14 cellular contexts compared by ENCODE assay signal in genomic region chr18:62018034-62018760, GRCh38.
DNase-seq lines count a peak whose midpoint lies in the region; ATAC-seq, FAIRE-seq and TF ChIP-seq lines count a peak whose summit lies in the region.
"Had no signal": no experiment of that assay in that cellular context is flagged by ENCODE, and none has a peak within 500 bp of the region (broad histone marks: within the 10 kb centered on the region; RNA-seq: fewer than 3 reads in every experiment).

No MANE protein-coding gene starts in this region.

- no peak for TF ChIP-seq RAD21 in H1 (IDR thresholded peaks at IDR 0.05 in 1 of 2, conservative IDR thresholded peaks at IDR 0.05 in 1 of 2; ENCODE audit: low read depth in 2 of 2, low read length in 2 of 2)

- no peaks in the 10 kb centered on the region for H3K9me3 ChIP-seq in H1 (ENCODE audit: insufficient read depth in 2 of 2, low read depth in 1 of 2, low read length in 1 of 2)
- H3K9me3 ChIP-seq in lower lobe of right lung: no peaks in the 10 kb centered on the region
- H3K9me3 ChIP-seq in thyroid gland: no peaks in the 10 kb centered on the region

- H2AK5ac ChIP-seq in H1 (ENCODE audit: low read depth, low read length): no peak overlapping the region

- no peak overlapping the region for H3K4me2 ChIP-seq in H1 (ENCODE audit: insufficient read depth in 1 of 2, low read depth in 2 of 2, low read length in 2 of 2)

- H2BK20ac ChIP-seq in H1 (ENCODE audit: low read length): no peak overlapping the region

- no peak for TF ChIP-seq EP300 in H1 (IDR thresholded peaks at IDR 0.05; ENCODE audit: borderline replicate concordance in 1 of 2, low read depth in 2 of 2, low read length in 2 of 2)

- H3K27me3 ChIP-seq in H1 (replicated peaks in 1 of 4; ENCODE audit: control insufficient read depth in 3 of 4, extremely low read depth in 1 of 4, insufficient read depth in 3 of 4, low read length in 3 of 4) (no peaks in the 10 kb centered on the region), lower lobe of right lung (ENCODE audit: low read depth) (no peaks in the 10 kb centered on the region), thyroid gland (no peaks in the 10 kb centered on the region)

- no peaks in the 10 kb centered on the region for H3K79me2 ChIP-seq in H1 (ENCODE audit: control insufficient read depth in 1 of 2, insufficient read depth in 2 of 2, low read length in 2 of 2)

- peak overlapping the region; percentile 81 for H3K27ac Mint-ChIP-seq in HFFc6
- H3K27ac Mint-ChIP-seq in natural killer cell: no peak overlapping the region
- no peak overlapping the region for H3K27ac Mint-ChIP-seq in natural killer cell treated with Interleukin-12 subunit alpha and Interleukin-12 subunit beta and Interleukin-15 and Interleukin-18, amount 100 ng/mL, for 72 hours
- H3K27ac Mint-ChIP-seq: activated naive CD8-positive, alpha-beta T cell had no signal

- no peak overlapping the region for H3K14ac ChIP-seq in H1 (ENCODE audit: insufficient read length)

- no peaks in the 10 kb centered on the region for H3K9me3 Mint-ChIP-seq in HFFc6
- no peaks in the 10 kb centered on the region for H3K9me3 Mint-ChIP-seq in natural killer cell
- no peaks in the 10 kb centered on the region for H3K9me3 Mint-ChIP-seq in natural killer cell treated with Interleukin-12 subunit alpha and Interleukin-12 subunit beta and Interleukin-15 and Interleukin-18, amount 100 ng/mL, for 72 hours

- CTCF ChIA-PET in H1 (lab: Charles Lee; ENCODE audit: partially characterized antibody): interaction anchor here (0.7 to 1.2 kb wide), 2 partner anchors 15 to 141 kb away, joined by 3 read pairs; no protein-coding TSS in a partner anchor

- H3K36me3 ChIP-seq in H1 (ENCODE audit: control insufficient read depth in 2 of 4, insufficient read depth in 4 of 4, low read length in 3 of 4) (no peaks in the 10 kb centered on the region), lower lobe of right lung (no peaks in the 10 kb centered on the region), thyroid gland (no peaks in the 10 kb centered on the region)

- H3K4me1 Mint-ChIP-seq in HFFc6 (ENCODE audit: low read depth) (peaks cover 32% of the 10 kb centered on the region), natural killer cell (peaks cover 0 to 5% of the 10 kb centered on the region in 2 donors)
- H3K4me1 Mint-ChIP-seq in natural killer cell treated with Interleukin-12 subunit alpha and Interleukin-12 subunit beta and Interleukin-15 and Interleukin-18, amount 100 ng/mL, for 72 hours (ENCODE audit: low read depth in 2 of 2): peaks cover 0 to 3% of the 10 kb centered on the region in 2 donors

- H3K27me3 Mint-ChIP-seq in HFFc6 (ENCODE audit: insufficient read depth) (no peaks in the 10 kb centered on the region), natural killer cell (ENCODE audit: low read depth in 2 of 2) (peaks cover 3 to 7% of the 10 kb centered on the region in 2 donors)
- peaks cover 2 to 13% of the 10 kb centered on the region in 2 donors for H3K27me3 Mint-ChIP-seq in natural killer cell treated with Interleukin-12 subunit alpha and Interleukin-12 subunit beta and Interleukin-15 and Interleukin-18, amount 100 ng/mL, for 72 hours

- TF ChIP-seq POLR2A in H1 (IDR thresholded peaks at IDR 0.05; ENCODE audit: control extremely low read depth in 1 of 2, low read depth in 2 of 2, low read length in 2 of 2): no peak
- no peak for TF ChIP-seq POLR2A in thyroid gland (IDR thresholded peaks at IDR 0.05)

- no peaks in the 10 kb centered on the region for H4K20me1 ChIP-seq in H1 (replicated peaks in 1 of 2; ENCODE audit: control insufficient read depth in 1 of 2, insufficient read depth in 2 of 2, low read length in 2 of 2)

- TF ChIP-seq CTCF in HFFc6 (IDR thresholded peaks at IDR 0.05) (no peak), H1 (IDR thresholded peaks at IDR 0.05; ENCODE audit: control extremely low read depth in 1 of 3, insufficient read depth in 1 of 3, low read depth in 1 of 3, low read length in 3 of 3) (no peak), lower lobe of right lung (IDR thresholded peaks at IDR 0.05) (no peak), thyroid gland (IDR thresholded peaks at IDR 0.05) (no peak), natural killer cell (IDR thresholded peaks at IDR 0.05) (no peak)

- no peak overlapping the region for H3K56ac ChIP-seq in H1 (replicated peaks; ENCODE audit: insufficient read length, low read depth, low read length)

- peak overlapping the region; percentile 18 for H3K4me3 Mint-ChIP-seq in HFFc6
- no peak overlapping the region for H3K4me3 Mint-ChIP-seq in natural killer cell
- H3K4me3 Mint-ChIP-seq in natural killer cell treated with Interleukin-12 subunit alpha and Interleukin-12 subunit beta and Interleukin-15 and Interleukin-18, amount 100 ng/mL, for 72 hours: no peak overlapping the region
- H3K4me3 Mint-ChIP-seq: activated naive CD8-positive, alpha-beta T cell had no signal

- H3K18ac ChIP-seq in H1 (ENCODE audit: extremely low read depth, low read length): no peak overlapping the region

- H3K4me3 ChIP-seq in H1 (ENCODE audit: extremely low read depth in 1 of 4, insufficient read depth in 2 of 4, low read depth in 3 of 4, low read length in 4 of 4): no peak overlapping the region
- H3K4me3 ChIP-seq in lower lobe of right lung: no peak overlapping the region
- no peak overlapping the region for H3K4me3 ChIP-seq in thyroid gland (replicated peaks in 1 of 3)

- H3K36me3 Mint-ChIP-seq in HFFc6 (ENCODE audit: low read depth): 0 out of 2 replicates have a peak, but pooled peaks cover 5% of the 10 kb centered on the region
- H3K36me3 Mint-ChIP-seq in natural killer cell: no peaks in the 10 kb centered on the region
- no peaks in the 10 kb centered on the region for H3K36me3 Mint-ChIP-seq in natural killer cell treated with Interleukin-12 subunit alpha and Interleukin-12 subunit beta and Interleukin-15 and Interleukin-18, amount 100 ng/mL, for 72 hours

- FAIRE-seq in H1 (lab: Jason Lieb, UNC): no peak

- no peak overlapping the region for H3K4ac ChIP-seq in H1 (replicated peaks; ENCODE audit: insufficient read length, low read depth, low read length)

- DNase-seq in HFFc6 (peak; percentile 68), H1 (ENCODE audit: low read depth in 1 of 2, low spot score in 2 of 2) (no peak), lower lobe of right lung (no peak), thyroid gland (peak; percentile 1 to 3), natural killer cell (no peak), NCI-H2081 (lab: John Stamatoyannopoulos, UW) (no peak)
- DNase-seq in natural killer cell treated with Interleukin-12 subunit alpha and Interleukin-12 subunit beta and Interleukin-15 and Interleukin-18, amount 100 ng/mL, for 72 hours (ENCODE audit: low spot score): no peak
- DNase-seq: NCI-H1694 treated with DMSO at 0.1 percent for 48 hours; stimulated activated CD4-positive, alpha-beta T cell treated with anti-CD3 and anti-CD28 coated beads, Interleukin-4, amount 100 ng/mL, for 1 hour; trophoblast cell had no signal

- no peak overlapping the region for H3K9ac ChIP-seq in H1 (replicated peaks in 1 of 4; ENCODE audit: extremely low read depth in 1 of 4, low read depth in 3 of 4, low read length in 3 of 4)

- ATAC-seq in lower lobe of right lung: peak; percentile 57 to 71
- no peak for ATAC-seq in HG03175 (IDR thresholded peaks at IDR 0.05; ENCODE audit: unreplicated experiment)
- ATAC-seq in natural killer cell: no peak
- no peak for ATAC-seq in natural killer cell treated with Interleukin-12 subunit alpha and Interleukin-12 subunit beta and Interleukin-15 and Interleukin-18, amount 100 ng/mL, for 72 hours
- ATAC-seq: esophagus mucosa, Panc1 had no signal

- 91% methylated on average over 9 of the region's 9 CpGs; no CpG with 5 or more reads in 1 of the 2 experiments for WGBS in H1 (ENCODE audit: extremely low coverage in 1 of 2, insufficient coverage in 1 of 2, insufficient read length in 1 of 2, insufficient replicate concordance in 2 of 2, low coverage in 1 of 2, low lambda C conversion rate in 2 of 2, missing lambda C conversion rate in 1 of 2), 2 experiments
- 72 to 80% methylated on average over 9 of the region's 9 CpGs for WGBS in thyroid gland, 2 donors

- POLR2A ChIA-PET in H1 (lab: Charles Lee; ENCODE audit: partially characterized antibody): no interaction called here

- no peaks in the 10 kb centered on the region for H3K23me2 ChIP-seq in H1 (ENCODE audit: low read depth, low read length)

- intact Hi-C loops in lower lobe of right lung (cut with DNase I): no loop called here
- intact Hi-C loops in thyroid gland (cut with DNase I): no loop called here
- intact Hi-C loops in natural killer cell (cut with micrococcal nuclease): no loop called here

- H4K8ac ChIP-seq in H1 (ENCODE audit: extremely low read depth, insufficient read depth, low read length): peak overlapping the region; percentile 46; the same call in 1 of the 2 replicates

- no peak overlapping the region for H3K27ac ChIP-seq in H1 (ENCODE audit: low read depth, low read length)
- H3K27ac ChIP-seq in lower lobe of right lung: peak overlapping the region; percentile 56
- H3K27ac ChIP-seq in thyroid gland: no peak overlapping the region

- no peak overlapping the region for H4K5ac ChIP-seq in H1 (ENCODE audit: insufficient read length, low read depth, low read length)

- no peak overlapping the region for H2BK5ac ChIP-seq in H1 (ENCODE audit: low read depth, low read length)

- H3K4me1 ChIP-seq in H1 (replicated peaks in 1 of 4; ENCODE audit: control insufficient read depth in 3 of 4, insufficient read depth in 4 of 4, low read length in 3 of 4): no peaks in the 10 kb centered on the region
- H3K4me1 ChIP-seq in lower lobe of right lung: peaks cover 11% of the 10 kb centered on the region
- no peaks in the 10 kb centered on the region for H3K4me1 ChIP-seq in thyroid gland

- no peak overlapping the region for H2BK120ac ChIP-seq in H1 (replicated peaks; ENCODE audit: low read depth, low read length)

- H3K23ac ChIP-seq in H1 (ENCODE audit: insufficient read length): no peak overlapping the region

- no peaks in the 10 kb centered on the region for H3K79me1 ChIP-seq in H1 (ENCODE audit: low read depth, low read length)

- H4K91ac ChIP-seq in H1 (replicated peaks; ENCODE audit: insufficient read length, low read length): no peak overlapping the region

- H2AFZ ChIP-seq in H1 (ENCODE audit: low read length): peak overlapping the region; percentile 33; the same call in 1 of the 2 replicates

- no peak overlapping the region for H2BK12ac ChIP-seq in H1 (ENCODE audit: low read depth, low read length)

- H2BK15ac ChIP-seq in H1 (ENCODE audit: low read length): no peak overlapping the region

TF ChIP-seq in H1, 55 proteins besides CTCF, POLR2A, EP300 and RAD21 (continues in another document):
- TF ChIP-seq TBP (IDR thresholded peaks at IDR 0.05; ENCODE audit: low read depth, low read length) (no peak), SUZ12 (IDR thresholded peaks at IDR 0.05; ENCODE audit: low read length) (no peak), CBX5 (IDR thresholded peaks at IDR 0.05; ENCODE audit: low read depth, low read length) (no peak), HDAC2 (IDR thresholded peaks at IDR 0.05; ENCODE audit: borderline replicate concordance in 1 of 2, low read depth in 2 of 2, low read length in 2 of 2) (no peak), NRF1 (IDR thresholded peaks at IDR 0.05; ENCODE audit: low read depth, low read length) (no peak), CHD1 (IDR thresholded peaks at IDR 0.05; ENCODE audit: low read depth, low read length) (no peak), KDM5A (IDR thresholded peaks at IDR 0.05; ENCODE audit: low read length) (no peak), SP1 (IDR thresholded peaks at IDR 0.05; ENCODE audit: low read depth, low read length) (no peak)

Comparison
In these comparisons a context has a peak if more than half of its experiments do, and no peak if none do; other contexts are left out.
1. DNase-seq: peak in HFFc6 (single experiment) and thyroid gland (2 of 2); none in H1 (0 of 2), lower lobe of right lung (single experiment), natural killer cell (single experiment), natural killer cell treated with Interleukin-12 subunit alpha and Interleukin-12 subunit beta and Interleukin-15 and Interleukin-18, amount 100 ng/mL, for 72 hours (single experiment) and NCI-H2081 (0 of 2).
2. ATAC-seq: peak in lower lobe of right lung (2 of 2); none in HG03175 (single experiment), natural killer cell (0 of 3) and natural killer cell treated with Interleukin-12 subunit alpha and Interleukin-12 subunit beta and Interleukin-15 and Interleukin-18, amount 100 ng/mL, for 72 hours (0 of 2).